11 cellular contexts compared by ENCODE assay signal in genomic region chr12:54028324-54029201, GRCh38. TPM values are rescaled to one million over a fixed set of nuclear protein-coding genes. Genes with fewer than 3 reads are reported as not detected.
DNase-seq lines count a peak whose midpoint lies in the region; ATAC-seq, FAIRE-seq and TF ChIP-seq lines count a peak whose summit lies in the region.
"Had no signal": no experiment of that assay in that cellular context is flagged by ENCODE, and none has a peak within 500 bp of the region (broad histone marks: within the 10 kb centered on the region; RNA-seq: fewer than 3 reads in every experiment).

Gene HOXC6, plus strand, starts transcription at chr12:54028440. Its CDS starts 82 bp downstream, at chr12:54028522.

- DNase-seq in right cardiac atrium = no peak
- DNase-seq in Right ventricle myocardium superior = no peak
- peak; percentile 92 for DNase-seq in left kidney (ENCODE audit: low read depth, low spot score)
- DNase-seq in GM19238 (ENCODE audit: insufficient read length, low spot score) = no peak
- no peak for DNase-seq in HTR-8/SVneo (ENCODE audit: insufficient read length, low spot score)
- DNase-seq: colonic mucosa had no signal

- no peaks in the 10 kb centered on the region for H3K27me3 ChIP-seq in right cardiac atrium (ENCODE audit: control insufficient read depth, insufficient read depth)

- H3K4me1 ChIP-seq in right cardiac atrium (ENCODE audit: control insufficient read depth, insufficient read depth, low read length) = peaks cover 4% of the 10 kb centered on the region
- H3K4me1 ChIP-seq: colonic mucosa had no signal

- H3K9me3 ChIP-seq in right cardiac atrium (ENCODE audit: control insufficient read depth, low read length) = no peaks in the 10 kb centered on the region
- H3K9me3 ChIP-seq: colonic mucosa had no signal

- intact Hi-C loops in right cardiac atrium (cut with DNase I) = no loop called here
- intact Hi-C loops in Right ventricle myocardium superior (cut with DNase I) = no loop called here

- no peak for ATAC-seq in right cardiac atrium
- ATAC-seq in Right ventricle myocardium superior (ENCODE audit: poor library complexity) = no peak
- ATAC-seq in GM21786 (IDR thresholded peaks at IDR 0.05; ENCODE audit: unreplicated experiment) = no peak
- no peak for ATAC-seq in HG03571 (IDR thresholded peaks at IDR 0.05; ENCODE audit: unreplicated experiment)
- ATAC-seq: stimulated activated memory B cell treated with anti-CD40 and anti-IgM and Interleukin-4, amounts not matched to agents 10 μg/mL and 1 μg/mL and 100 μg/mL, for 72 hours had no signal

- H3K27ac ChIP-seq in right cardiac atrium (ENCODE audit: low read length) (no peak within 1 kb of the TSS), VCaP (peak within 1 kb of the TSS; percentile 89)
- H3K27ac ChIP-seq: colonic mucosa had no signal

- no peak for FAIRE-seq in HTR-8/SVneo (lab: Jason Lieb, UNC)

- H3K4me3 ChIP-seq in right cardiac atrium (ENCODE audit: low read length) = peak within 1 kb of the TSS; percentile 26
- H3K4me3 ChIP-seq: colonic mucosa had no signal

- 6% methylated on average over 36 of the region's 36 CpGs for WGBS in right cardiac atrium

- no peak for TF ChIP-seq CTCF in VCaP (conservative IDR thresholded peaks at IDR 0.05)

RNA-seq across cellular contexts. Expression of gene HOXC6, which starts in this region (rescaled TPM):
- total RNA-seq in right cardiac atrium (under 1 TPM in 3 of 4 donors, not detected in 1; 0.34 to 0.65 (median 0.42) TPM), Right ventricle myocardium superior (0.30 TPM)
- 0.48 TPM for polyA plus RNA-seq in right cardiac atrium
- polyA plus RNA-seq: neural cell had no signal
